Comparison of ENCODE assay signal across 13 cellular contexts in the genomic region with DNA sequence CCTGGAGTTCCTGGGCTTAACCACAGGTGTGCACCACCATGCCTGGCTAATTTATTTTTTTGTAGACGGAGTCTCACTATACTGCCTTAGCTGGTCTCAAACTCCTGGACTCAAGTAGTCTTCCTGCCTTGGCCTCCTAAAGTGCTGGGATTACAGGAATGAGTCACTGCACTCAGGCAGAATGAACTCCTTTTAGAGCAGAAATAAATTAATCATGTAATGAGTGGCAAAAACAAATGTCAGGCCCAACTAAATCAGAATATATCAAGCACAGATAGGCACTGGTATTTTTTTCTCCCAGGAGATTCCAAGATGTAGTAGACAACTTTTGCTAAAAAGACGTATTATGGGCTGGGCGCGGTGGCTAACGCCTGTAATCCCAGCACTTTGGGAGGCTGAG. TPM values are rescaled to one million over a fixed set of nuclear protein-coding genes. Genes with fewer than 3 reads are reported as not detected.
DNase-seq lines count a peak whose midpoint lies in the region; ATAC-seq lines count a peak whose summit lies in the region.
"Had no signal": no experiment of that assay in that cellular context is flagged by ENCODE, and none has a peak within 500 bp of the region (broad histone marks: within the 10 kb centered on the region; RNA-seq: fewer than 3 reads in every experiment).

No MANE protein-coding gene starts in this region.

- no peaks in the 10 kb centered on the region for H3K9me3 Mint-ChIP-seq in CD4-positive, alpha-beta memory T cell
- H3K9me3 Mint-ChIP-seq in activated T-helper 2 cell treated with anti-CD3 and anti-CD28 coated beads, Interferon-gamma antibody, Interleukin-2, Interleukin-4, amounts not matched to agents 10 μg/mL and 5 μg/mL and 100 μg/mL, durations not matched to agents 14 hours and 24 hours and 36 hours = no peaks in the 10 kb centered on the region
- H3K9me3 Mint-ChIP-seq in naive thymus-derived CD4-positive, alpha-beta T cell = no peaks in the 10 kb centered on the region

- H3K4me1 ChIP-seq in CD4-positive, alpha-beta memory T cell (ENCODE audit: insufficient read depth, low read length) = peaks cover 30% of the 10 kb centered on the region
- H3K4me1 ChIP-seq in naive thymus-derived CD4-positive, alpha-beta T cell (ENCODE audit: control insufficient read depth in 2 of 2, insufficient read depth in 2 of 2, low read length in 2 of 2) = peaks cover 7 to 18% of the 10 kb centered on the region in 2 donors
- peaks cover 9% of the 10 kb centered on the region for H3K4me1 ChIP-seq in effector memory CD4-positive, alpha-beta T cell (ENCODE audit: control insufficient read depth, insufficient read depth, low read length, poor library complexity, severe bottlenecking)

- CTCF ChIA-PET in CD4-positive, alpha-beta memory T cell (lab: Charles Lee; ENCODE audit: partially characterized antibody) = interaction anchor here (1.2 to 4.1 kb wide), 3 partner anchors 30 to 260 kb away, joined by 4 to 12 read pairs (median 12); no protein-coding TSS in a partner anchor
- CTCF ChIA-PET in naive thymus-derived CD4-positive, alpha-beta T cell (lab: Charles Lee) = interaction anchor here (1.1 to 1.2 kb wide), 2 partner anchors 9 to 185 kb away, joined by 3 to 8 read pairs; no protein-coding TSS in a partner anchor

- H3K4me1 Mint-ChIP-seq in CD4-positive, alpha-beta memory T cell = peaks cover 16 to 52% (median 33%) of the 10 kb centered on the region in 4 donors
- peaks cover 28% of the 10 kb centered on the region for H3K4me1 Mint-ChIP-seq in activated T-helper 2 cell treated with anti-CD3 and anti-CD28 coated beads, Interferon-gamma antibody, Interleukin-2, Interleukin-4, amounts not matched to agents 10 μg/mL and 5 μg/mL and 100 μg/mL, durations not matched to agents 14 hours and 24 hours and 36 hours (ENCODE audit: low read depth)
- peaks cover 13 to 45% (median 34%) of the 10 kb centered on the region in 7 donors for H3K4me1 Mint-ChIP-seq in naive thymus-derived CD4-positive, alpha-beta T cell

- no peak overlapping the region for H3K27ac ChIP-seq in CD4-positive, alpha-beta memory T cell (ENCODE audit: low read depth, low read length)
- peak overlapping the region; percentile 93 for H3K27ac ChIP-seq in naive thymus-derived CD4-positive, alpha-beta T cell (ENCODE audit: low read depth, low read length)
- H3K27ac ChIP-seq in effector memory CD4-positive, alpha-beta T cell (ENCODE audit: insufficient read depth, low read length, poor library complexity, severe bottlenecking) = no peak overlapping the region
- H3K27ac ChIP-seq: WERI-Rb-1 had no signal

- H3K27me3 Mint-ChIP-seq in CD4-positive, alpha-beta memory T cell = no peaks in the 10 kb centered on the region
- no peaks in the 10 kb centered on the region for H3K27me3 Mint-ChIP-seq in activated T-helper 2 cell treated with anti-CD3 and anti-CD28 coated beads, Interferon-gamma antibody, Interleukin-2, Interleukin-4, amounts not matched to agents 10 μg/mL and 5 μg/mL and 100 μg/mL, durations not matched to agents 14 hours and 24 hours and 36 hours (ENCODE audit: low read depth)
- H3K27me3 Mint-ChIP-seq in naive thymus-derived CD4-positive, alpha-beta T cell = no peaks in the 10 kb centered on the region

- peak overlapping the region in 4 of 8 donors; percentile 9 to 48 (median 36) for H3K4me3 Mint-ChIP-seq in CD4-positive, alpha-beta memory T cell
- peak overlapping the region; percentile 47 for H3K4me3 Mint-ChIP-seq in activated T-helper 2 cell treated with anti-CD3 and anti-CD28 coated beads, Interferon-gamma antibody, Interleukin-2, Interleukin-4, amounts not matched to agents 10 μg/mL and 5 μg/mL and 100 μg/mL, durations not matched to agents 14 hours and 24 hours and 36 hours (ENCODE audit: low read depth)
- H3K4me3 Mint-ChIP-seq in naive thymus-derived CD4-positive, alpha-beta T cell = peak overlapping the region in 7 of 10 donors; percentile 7 to 98 (median 39)

- intact Hi-C loops in CD4-positive, alpha-beta memory T cell (cut with micrococcal nuclease) = no loop called here
- intact Hi-C loops in activated T-helper 2 cell treated with anti-CD3 and anti-CD28 coated beads, Interferon-gamma antibody, Interleukin-2, Interleukin-4, amounts not matched to agents 10 μg/mL and 5 μg/mL and 100 μg/mL, durations not matched to agents 14 hours and 24 hours and 36 hours (cut with micrococcal nuclease) = no loop called here
- intact Hi-C loops in naive thymus-derived CD4-positive, alpha-beta T cell (cut with micrococcal nuclease) = no loop called here

- no peak for DNase-seq in CD4-positive, alpha-beta memory T cell
- DNase-seq in HT1080 (ENCODE audit: low read depth) (peak; percentile 39), NCI-H1436 (lab: John Stamatoyannopoulos, UW) (no peak), DMS153 (lab: John Stamatoyannopoulos, UW) (no peak), COR-L47 (lab: John Stamatoyannopoulos, UW) (no peak)
- DNase-seq in activated T-helper 2 cell treated with anti-CD3 and anti-CD28 coated beads, Interferon-gamma antibody, Interleukin-2, Interleukin-4, amounts not matched to agents 10 μg/mL and 5 μg/mL and 100 μg/mL, durations not matched to agents 14 hours and 24 hours and 36 hours (ENCODE audit: low spot score) = no peak
- no peak for DNase-seq in naive thymus-derived CD4-positive, alpha-beta T cell
- no peak for DNase-seq in effector memory CD4-positive, alpha-beta T cell
- DNase-seq: activated effector memory CD4-positive, alpha-beta T cell treated with anti-CD3 and anti-CD28 coated beads, Interleukin-2, amount 50 U/mL, for 16 hours; left cardiac atrium; MM.1S; NCI-H345; WERI-Rb-1 had no signal

- no peaks in the 10 kb centered on the region for H3K9me3 ChIP-seq in CD4-positive, alpha-beta memory T cell (ENCODE audit: control insufficient read depth in 1 of 2, low read length in 2 of 2)
- H3K9me3 ChIP-seq in naive thymus-derived CD4-positive, alpha-beta T cell (ENCODE audit: control insufficient read depth in 2 of 3, low read length in 3 of 3) = no peaks in the 10 kb centered on the region
- no peaks in the 10 kb centered on the region for H3K9me3 ChIP-seq in effector memory CD4-positive, alpha-beta T cell (ENCODE audit: control insufficient read depth, low read length)

- no peak overlapping the region for H3K4me3 ChIP-seq in CD4-positive, alpha-beta memory T cell (ENCODE audit: low read length in 2 of 2)
- H3K4me3 ChIP-seq in naive thymus-derived CD4-positive, alpha-beta T cell (ENCODE audit: low read length) = no peak overlapping the region
- no peak overlapping the region for H3K4me3 ChIP-seq in effector memory CD4-positive, alpha-beta T cell (ENCODE audit: insufficient read depth, low read depth, low read length, poor library complexity, severe bottlenecking)

- no peaks in the 10 kb centered on the region for H3K27me3 ChIP-seq in CD4-positive, alpha-beta memory T cell (ENCODE audit: insufficient read depth, low read length)
- H3K27me3 ChIP-seq in naive thymus-derived CD4-positive, alpha-beta T cell (ENCODE audit: control insufficient read depth in 2 of 2, insufficient read depth in 2 of 2, low read length in 2 of 2) = no peaks in the 10 kb centered on the region
- H3K27me3 ChIP-seq in effector memory CD4-positive, alpha-beta T cell (replicated peaks; ENCODE audit: control insufficient read depth, insufficient read depth, low read length, poor library complexity, severe bottlenecking) = no peaks in the 10 kb centered on the region

- peaks cover 48% of the 10 kb centered on the region for H3K36me3 ChIP-seq in CD4-positive, alpha-beta memory T cell (ENCODE audit: insufficient read depth, low read length)
- peaks cover 9 to 66% (median 28%) of the 10 kb centered on the region in 3 experiments for H3K36me3 ChIP-seq in naive thymus-derived CD4-positive, alpha-beta T cell (ENCODE audit: control insufficient read depth in 2 of 3, insufficient read depth in 3 of 3, low read length in 3 of 3)
- peaks cover 55% of the 10 kb centered on the region for H3K36me3 ChIP-seq in effector memory CD4-positive, alpha-beta T cell (ENCODE audit: control insufficient read depth, insufficient read depth, low read length)

- H3K36me3 Mint-ChIP-seq in CD4-positive, alpha-beta memory T cell = peaks cover 34 to 58% of the 10 kb centered on the region in 2 donors
- H3K36me3 Mint-ChIP-seq in activated T-helper 2 cell treated with anti-CD3 and anti-CD28 coated beads, Interferon-gamma antibody, Interleukin-2, Interleukin-4, amounts not matched to agents 10 μg/mL and 5 μg/mL and 100 μg/mL, durations not matched to agents 14 hours and 24 hours and 36 hours (ENCODE audit: low read depth) = peaks cover 63% of the 10 kb centered on the region
- peaks cover 5 to 37% (median 11%) of the 10 kb centered on the region in 5 donors for H3K36me3 Mint-ChIP-seq in naive thymus-derived CD4-positive, alpha-beta T cell

- ATAC-seq in naive thymus-derived CD4-positive, alpha-beta T cell = no peak
- ATAC-seq: left cardiac atrium had no signal

- POLR2A ChIA-PET in CD4-positive, alpha-beta memory T cell (lab: Charles Lee; ENCODE audit: partially characterized antibody) = interaction anchor here (0.8 kb wide), 1 partner anchor 9 kb away, joined by 4 read pairs; no protein-coding TSS in a partner anchor
- POLR2A ChIA-PET in naive thymus-derived CD4-positive, alpha-beta T cell (lab: Charles Lee) = interaction anchor here (0.7 to 3.8 kb wide), 3 partner anchors 174 to 199 kb away, joined by 3 to 20 read pairs (median 6); a partner anchor contains a TSS

- peak overlapping the region in 4 of 7 donors; percentile 15 to 99 (median 68) for H3K27ac Mint-ChIP-seq in CD4-positive, alpha-beta memory T cell
- no peak overlapping the region for H3K27ac Mint-ChIP-seq in activated T-helper 2 cell treated with anti-CD3 and anti-CD28 coated beads, Interferon-gamma antibody, Interleukin-2, Interleukin-4, amounts not matched to agents 10 μg/mL and 5 μg/mL and 100 μg/mL, durations not matched to agents 14 hours and 24 hours and 36 hours
- peak overlapping the region in 7 of 9 donors; percentile 24 to 95 (median 59) for H3K27ac Mint-ChIP-seq in naive thymus-derived CD4-positive, alpha-beta T cell

RNA-seq across cellular contexts. Expression of a gene that starts 2.6 kb away (rescaled TPM):
- total RNA-seq in CD4-positive, alpha-beta memory T cell = 1,000 to 10,000 TPM; 2,689 to 2,757 TPM
- polyA plus RNA-seq in CD4-positive, alpha-beta memory T cell = 1,000 to 10,000 TPM; 1,588 to 1,682 TPM
- total RNA-seq in HT1080 (2014; rRNA removed; shearing (Covaris generic)) = 1,808 and 3,039 TPM in 2 replicates
- polyA plus RNA-seq in HT1080 (2015; cell fraction: cytosol; rRNA removed) = 4,132 and 4,778 TPM in 2 replicates
- 1,345 and 1,445 TPM in 2 replicates for polyA plus RNA-seq in HT1080 (2015; cell fraction: nucleus; rRNA removed)
- total RNA-seq in activated T-helper 2 cell treated with anti-CD3 and anti-CD28 coated beads, Interferon-gamma antibody, Interleukin-2, Interleukin-4, amounts not matched to agents 10 μg/mL and 5 μg/mL and 100 μg/mL, durations not matched to agents 14 hours and 24 hours and 36 hours = 1,642 and 1,684 TPM in 2 replicates
- total RNA-seq in naive thymus-derived CD4-positive, alpha-beta T cell = 1,000 to 10,000 TPM; 1,466 to 3,151 (median 2,905) TPM
- 1,000 to 10,000 TPM; 1,999 to 2,306 TPM for polyA plus RNA-seq in naive thymus-derived CD4-positive, alpha-beta T cell

RNA-seq across cellular contexts. Expression of a gene that starts 30.8 kb away (rescaled TPM):
- 10 to 100 TPM; 25.9 TPM for total RNA-seq in CD4-positive, alpha-beta memory T cell
- polyA plus RNA-seq in CD4-positive, alpha-beta memory T cell = 10 to 100 TPM in 1 of 2 donors, 1 to 10 TPM in 1; 7.0 to 10.2 TPM
- 14.8 and 19.2 TPM in 2 replicates for total RNA-seq in HT1080 (2014; rRNA removed; shearing (Covaris generic))
- 16.9 and 21.9 TPM in 2 replicates for polyA plus RNA-seq in HT1080 (2015; cell fraction: cytosol; rRNA removed)
- polyA plus RNA-seq in HT1080 (2015; cell fraction: nucleus; rRNA removed) = 13.7 and 17.1 TPM in 2 replicates
- total RNA-seq in activated T-helper 2 cell treated with anti-CD3 and anti-CD28 coated beads, Interferon-gamma antibody, Interleukin-2, Interleukin-4, amounts not matched to agents 10 μg/mL and 5 μg/mL and 100 μg/mL, durations not matched to agents 14 hours and 24 hours and 36 hours = 21.3 and 21.7 TPM in 2 replicates
- total RNA-seq in naive thymus-derived CD4-positive, alpha-beta T cell = 10 to 100 TPM; 16.2 to 29.7 (median 25.4) TPM
- 10 to 100 TPM; 10.4 to 11.5 TPM for polyA plus RNA-seq in naive thymus-derived CD4-positive, alpha-beta T cell

RNA-seq across cellular contexts. Expression of a gene that starts 42.6 kb away (rescaled TPM):
- total RNA-seq in CD4-positive, alpha-beta memory T cell = 1 to 10 TPM; 2.0 to 2.3 TPM
- polyA plus RNA-seq in CD4-positive, alpha-beta memory T cell = under 1 TPM in 1 of 2 donors, not detected in 1; 0.92 TPM
- total RNA-seq in HT1080 (2014; rRNA removed; shearing (Covaris generic)) = not detected in 2 replicates
- 0.01 and 0.06 TPM in 2 replicates for polyA plus RNA-seq in HT1080 (2015; cell fraction: cytosol; rRNA removed)
- polyA plus RNA-seq in HT1080 (2015; cell fraction: nucleus; rRNA removed) = 0.02 TPM in 1 of 2 replicates, not detected in the other
- not detected in 2 replicates for total RNA-seq in activated T-helper 2 cell treated with anti-CD3 and anti-CD28 coated beads, Interferon-gamma antibody, Interleukin-2, Interleukin-4, amounts not matched to agents 10 μg/mL and 5 μg/mL and 100 μg/mL, durations not matched to agents 14 hours and 24 hours and 36 hours
- total RNA-seq in naive thymus-derived CD4-positive, alpha-beta T cell = 1 to 10 TPM in 2 of 5 experiments, under 1 TPM in 3; 0.34 to 3.5 (median 0.57) TPM
- under 1 TPM in 1 of 2 donors, not detected in 1; 0.29 TPM for polyA plus RNA-seq in naive thymus-derived CD4-positive, alpha-beta T cell
